In genomic region chr2:86675611-86676015, GRCh38 we compare ENCODE assay signal across 14 cellular contexts. TPM values are rescaled to one million over a fixed set of nuclear protein-coding genes. Genes with fewer than 3 reads are reported as not detected.
DNase-seq lines count a peak whose midpoint lies in the region; FAIRE-seq and TF ChIP-seq lines count a peak whose summit lies in the region.
"Had no signal": no experiment of that assay in that cellular context is flagged by ENCODE, and none has a peak within 500 bp of the region (broad histone marks: within the 10 kb centered on the region; RNA-seq: fewer than 3 reads in every experiment).

No MANE protein-coding gene starts in this region.

- no peak overlapping the region for H3K27ac Mint-ChIP-seq in Calu3 (ENCODE audit: unreplicated experiment)
- H3K27ac Mint-ChIP-seq: activated naive CD4-positive, alpha-beta T cell treated with anti-CD3 and anti-CD28 coated beads for 36 hours had no signal

- H3K9me2 ChIP-seq in SU-DHL-6 (replicated peaks; ENCODE audit: insufficient read depth, low read length) = no peaks in the 10 kb centered on the region

- H3K9me1 ChIP-seq in keratinocyte (ENCODE audit: control insufficient read depth, extremely low read depth, insufficient read depth, low read length) = no peaks in the 10 kb centered on the region

- H3K4me3 ChIP-seq in SU-DHL-6 (ENCODE audit: insufficient read depth, low read length, poor library complexity, severe bottlenecking) (no peak overlapping the region), keratinocyte (ENCODE audit: control insufficient read depth in 2 of 3, extremely low read depth in 1 of 3, insufficient read depth in 2 of 3, low read depth in 1 of 3, low read length in 3 of 3) (no peak overlapping the region), BE2C (ENCODE audit: low read depth, low read length) (no peak overlapping the region)
- H3K4me3 ChIP-seq: thyroid gland had no signal

- H3K4me3 Mint-ChIP-seq in Calu3 (ENCODE audit: low read depth, unreplicated experiment) = no peak overlapping the region
- H3K4me3 Mint-ChIP-seq: activated naive CD4-positive, alpha-beta T cell treated with anti-CD3 and anti-CD28 coated beads for 36 hours had no signal

- no peak overlapping the region for H3K27ac ChIP-seq in SU-DHL-6 (ENCODE audit: low read depth, low read length)
- H3K27ac ChIP-seq in keratinocyte (ENCODE audit: control insufficient read depth, insufficient read depth, low read length) = no peak overlapping the region
- H3K27ac ChIP-seq: thyroid gland had no signal

- H3K27me3 Mint-ChIP-seq in Calu3 (ENCODE audit: unreplicated experiment) = no peaks in the 10 kb centered on the region

- no peaks in the 10 kb centered on the region for H3K36me3 Mint-ChIP-seq in Calu3 (ENCODE audit: insufficient read depth, unreplicated experiment)

- dilution Hi-C loops in keratinocyte (cut with MboI; ENCODE audit: extremely low pct_ligation_motif_present, low sequenced_read_pairs) = no loop called here

- CTCF ChIA-PET in Calu3 (lab: Charles Lee) = interaction anchor here (1.1 to 1.5 kb wide), 3 partner anchors 26 to 279 kb away, joined by 3 to 7 read pairs (median 4); no protein-coding TSS in a partner anchor

- H3K4me1 ChIP-seq in keratinocyte (ENCODE audit: control insufficient read depth, extremely low read depth, insufficient read depth, low read length) (peaks cover 5% of the 10 kb centered on the region), BE2C (no peaks in the 10 kb centered on the region)

- H3K9ac ChIP-seq in SU-DHL-6 (ENCODE audit: low read length) (no peak overlapping the region), keratinocyte (ENCODE audit: control insufficient read depth, extremely low read depth, insufficient read depth, low read length) (no peak overlapping the region)

- peaks cover 10% of the 10 kb centered on the region for H3K4me1 Mint-ChIP-seq in Calu3 (ENCODE audit: low read depth, unreplicated experiment)

- H3K9me3 ChIP-seq in SU-DHL-6 (ENCODE audit: insufficient read depth, low read length) (no peaks in the 10 kb centered on the region), keratinocyte (ENCODE audit: control insufficient read depth, low read depth, low read length) (no peaks in the 10 kb centered on the region), BE2C (no peaks in the 10 kb centered on the region)
- H3K9me3 ChIP-seq: thyroid gland had no signal

- BruUV-seq in Calu3 (replicated peaks; lab: Mats Ljungman, UMichigan) = no TSS peak

- H2AFZ ChIP-seq in SU-DHL-6 (ENCODE audit: low read depth, low read length, severe bottlenecking) = peak overlapping the region; percentile 20
- H2AFZ ChIP-seq in keratinocyte (ENCODE audit: control insufficient read depth, low read length) = no peak overlapping the region

- H3K79me2 ChIP-seq in SU-DHL-6 (ENCODE audit: insufficient read depth, low read length) (no peaks in the 10 kb centered on the region), keratinocyte (ENCODE audit: control insufficient read depth, insufficient read depth, low read length) (no peaks in the 10 kb centered on the region)

- FAIRE-seq in keratinocyte (lab: Jason Lieb, UNC) = peak; percentile 79
- FAIRE-seq: GM12891 had no signal

- H3K4me2 ChIP-seq in SU-DHL-6 (ENCODE audit: low read depth, low read length, poor library complexity, severe bottlenecking) = no peak overlapping the region
- no peak overlapping the region for H3K4me2 ChIP-seq in keratinocyte (ENCODE audit: control insufficient read depth, extremely low read depth, insufficient read depth, low read depth, low read length)

- TF ChIP-seq CTCF in Calu3 (IDR thresholded peaks at IDR 0.05; ENCODE audit: unreplicated experiment) (peak; percentile 40), SU-DHL-6 (IDR thresholded peaks at IDR 0.05; ENCODE audit: insufficient read depth, low read length, poor library complexity, severe bottlenecking) (peak; percentile 28), keratinocyte (optimal IDR thresholded peaks at IDR 0.05 in 1 of 3, IDR thresholded peaks at IDR 0.05 in 1 of 3, conservative IDR thresholded peaks at IDR 0.05 in 1 of 3; ENCODE audit: extremely low read depth in 1 of 3, insufficient read depth in 2 of 3, low read length in 3 of 3) (peak; percentile 58 to 68 (median 60)), BE2C (IDR thresholded peaks at IDR 0.05; ENCODE audit: low read depth, low read length) (no peak)

- H3K27me3 ChIP-seq in SU-DHL-6 (ENCODE audit: low read length) (no peaks in the 10 kb centered on the region), keratinocyte (ENCODE audit: control insufficient read depth, extremely low read depth, insufficient read depth, low read length) (no peaks in the 10 kb centered on the region), BE2C (no peaks in the 10 kb centered on the region)
- H3K27me3 ChIP-seq: thyroid gland had no signal

- H4K20me1 ChIP-seq in SU-DHL-6 (ENCODE audit: low read depth, low read length) (no peaks in the 10 kb centered on the region), keratinocyte (ENCODE audit: control insufficient read depth, extremely low read depth, insufficient read depth, low read length) (no peaks in the 10 kb centered on the region)

- no peaks in the 10 kb centered on the region for H3F3A ChIP-seq in SU-DHL-6 (ENCODE audit: insufficient read depth)

- DNase-seq in Calu3 (peak; percentile 25), HT-29 (ENCODE audit: low spot score) (peak; percentile 78), keratinocyte (ENCODE audit: low read depth, low spot score) (no peak), BE2C (no peak), dermis blood vessel endothelial cell (no peak), glomerular visceral epithelial cell (ENCODE audit: extremely low spot score) (no peak)
- DNase-seq in stimulated activated CD4-positive, alpha-beta T cell treated with anti-CD3 and anti-CD28 coated beads, Interleukin-4, amount 100 ng/mL, for 24 hours = no peak
- DNase-seq: activated naive CD4-positive, alpha-beta T cell treated with anti-CD3 and anti-CD28 coated beads for 36 hours; cortex of kidney; NCI-H2029 treated with DMSO at 0.1 percent for 48 hours; SHP77 treated with DMSO at 0.1 percent for 48 hours; thyroid gland had no signal

- H3K36me3 ChIP-seq in SU-DHL-6 (ENCODE audit: low read length) = no peaks in the 10 kb centered on the region
- no peaks in the 10 kb centered on the region for H3K36me3 ChIP-seq in keratinocyte (ENCODE audit: control insufficient read depth in 2 of 2, extremely low read depth in 1 of 2, insufficient read depth in 2 of 2, low read length in 2 of 2)
- H3K36me3 ChIP-seq in BE2C = no peaks in the 10 kb centered on the region
- H3K36me3 ChIP-seq: thyroid gland had no signal

- intact Hi-C loops in Calu3 (cut with micrococcal nuclease; ENCODE audit: unreplicated experiment) = loop anchor here (1.0 to 2.0 kb wide), 3 partner anchors 55 to 279 kb away; no protein-coding TSS in a partner anchor

- H3K9me3 Mint-ChIP-seq in Calu3 (ENCODE audit: low read depth, unreplicated experiment) = no peaks in the 10 kb centered on the region
- H3K9me3 Mint-ChIP-seq: activated naive CD4-positive, alpha-beta T cell treated with anti-CD3 and anti-CD28 coated beads for 36 hours had no signal

RNA-seq across cellular contexts. Expression of gene RMND5A, which starts 44.5 kb away (rescaled TPM):
- total RNA-seq in Calu3 (2022) (46.5 and 52.4 TPM in 2 replicates), dermis blood vessel endothelial cell (80.9 and 91.2 TPM in 2 replicates)
- total RNA-seq in HT-29 (2014; rRNA removed; shearing (Covaris generic)) = 33.1 and 39.6 TPM in 2 replicates
- polyA plus RNA-seq in keratinocyte = 19.0 to 26.0 TPM (median 24.7 TPM) in 3 replicates
- 42.2 TPM for polyA plus RNA-seq in keratinocyte (2011; ENCODE audit: low read depth)
- 18.2 and 25.5 TPM in 2 replicates for polyA plus RNA-seq in keratinocyte (2011; cell fraction: cytosol; rRNA removed)
- polyA plus RNA-seq in keratinocyte (2011; cell fraction: nucleus; rRNA removed) = 19.3 and 22.4 TPM in 2 replicates
- 13.9 and 21.9 TPM in 2 replicates for polyA plus RNA-seq in keratinocyte (2012; ENCODE audit: low replicate concordance)
- polyA minus RNA-seq in keratinocyte = 41.9 to 51.4 TPM (median 51.0 TPM) in 3 replicates
- 37.6 TPM for polyA minus RNA-seq in keratinocyte (2011; cell fraction: cytosol; rRNA and poly(A)+ RNA removed)
- 28.3 and 63.0 TPM in 2 replicates for polyA minus RNA-seq in keratinocyte (2011; cell fraction: nucleus; rRNA and poly(A)+ RNA removed)
- polyA plus RNA-seq in BE2C (2012; ENCODE audit: insufficient read depth, insufficient read length, low read depth) = 13.6 TPM

RNA-seq across cellular contexts. Expression of gene RNF103, which starts 51.9 kb away (rescaled TPM):
- 33.3 and 34.1 TPM in 2 replicates for total RNA-seq in Calu3 (2022)
- 11.8 and 15.8 TPM in 2 replicates for total RNA-seq in HT-29 (2014; rRNA removed; shearing (Covaris generic))
- 11.0 to 15.7 TPM (median 11.7 TPM) in 3 replicates for polyA plus RNA-seq in keratinocyte
- polyA plus RNA-seq in keratinocyte (2011; ENCODE audit: low read depth) = 24.0 TPM
- polyA plus RNA-seq in keratinocyte (2011; cell fraction: cytosol; rRNA removed) = 6.4 and 10.9 TPM in 2 replicates
- 20.9 and 30.1 TPM in 2 replicates for polyA plus RNA-seq in keratinocyte (2011; cell fraction: nucleus; rRNA removed)
- 10.0 and 23.6 TPM in 2 replicates for polyA plus RNA-seq in keratinocyte (2012; ENCODE audit: low replicate concordance)
- polyA minus RNA-seq in keratinocyte = 2.6 to 15.2 TPM (median 8.1 TPM) in 3 replicates
- polyA minus RNA-seq in keratinocyte (2011; cell fraction: cytosol; rRNA and poly(A)+ RNA removed) = 9.0 TPM
- 19.0 and 31.4 TPM in 2 replicates for polyA minus RNA-seq in keratinocyte (2011; cell fraction: nucleus; rRNA and poly(A)+ RNA removed)
- 5.5 TPM for polyA plus RNA-seq in BE2C (2012; ENCODE audit: insufficient read depth, insufficient read length, low read depth)
- 25.4 and 31.8 TPM in 2 replicates for total RNA-seq in dermis blood vessel endothelial cell

Comparison
In these comparisons a context has a peak if more than half of its experiments do, and no peak if none do; other contexts are left out.
1. DNase-seq: peak in Calu3 (single experiment) and HT-29 (single experiment); none in keratinocyte (single experiment), BE2C (single experiment), dermis blood vessel endothelial cell (single experiment), stimulated activated CD4-positive, alpha-beta T cell treated with anti-CD3 and anti-CD28 coated beads, Interleukin-4, amount 100 ng/mL, for 24 hours (single experiment) and glomerular visceral epithelial cell (single experiment).